1 cellular context compared by ENCODE assay signal in the genomic region with DNA sequence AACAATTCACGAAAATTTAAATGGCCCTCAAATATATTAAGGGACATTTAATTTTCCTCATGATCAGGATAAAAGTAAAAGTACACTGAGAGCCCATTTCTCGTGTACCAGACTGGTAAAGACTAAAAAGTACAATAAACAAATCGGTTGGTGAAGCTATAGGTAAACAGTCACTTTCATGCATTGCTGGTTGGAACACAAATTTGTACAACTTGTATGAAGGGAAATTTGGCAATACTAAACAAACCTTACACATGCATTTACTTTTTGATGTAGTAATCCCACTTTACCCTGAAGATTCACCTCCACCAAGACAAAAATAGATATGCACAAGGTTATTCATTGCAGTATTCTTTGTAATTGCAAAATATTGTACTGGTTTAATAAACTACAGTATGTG.
TF ChIP-seq lines count a peak whose summit lies in the region.

No MANE protein-coding gene starts in this region.

TF ChIP-seq in HepG2, 621 proteins besides CTCF, POLR2A, EP300 and RAD21 (continued from another document and continues in another):
- TF ChIP-seq PAXIP1 (CRISPR knock-in tag; conservative IDR thresholded peaks at IDR 0.05), result peak; percentile 46; the same call in 1 of the 2 replicates
- peak; percentile 51 for TF ChIP-seq ISL2 (CRISPR knock-in tag; IDR thresholded peaks at IDR 0.05)
- no peak for TF ChIP-seq ZNF720 (CRISPR knock-in tag; IDR thresholded peaks at IDR 0.05)
- TF ChIP-seq SMAD3 (CRISPR knock-in tag; IDR thresholded peaks at IDR 0.05), result no peak
- no peak for TF ChIP-seq ZNF30 (CRISPR knock-in tag; IDR thresholded peaks at IDR 0.05)
- no peak for TF ChIP-seq TIGD3 (CRISPR knock-in tag; IDR thresholded peaks at IDR 0.05; ENCODE audit: borderline replicate concordance)
- TF ChIP-seq ATF6 (CRISPR knock-in tag; conservative IDR thresholded peaks at IDR 0.05), result no peak
- TF ChIP-seq ONECUT2 (CRISPR knock-in tag; IDR thresholded peaks at IDR 0.05), result no peak
- TF ChIP-seq, protein P1, sequence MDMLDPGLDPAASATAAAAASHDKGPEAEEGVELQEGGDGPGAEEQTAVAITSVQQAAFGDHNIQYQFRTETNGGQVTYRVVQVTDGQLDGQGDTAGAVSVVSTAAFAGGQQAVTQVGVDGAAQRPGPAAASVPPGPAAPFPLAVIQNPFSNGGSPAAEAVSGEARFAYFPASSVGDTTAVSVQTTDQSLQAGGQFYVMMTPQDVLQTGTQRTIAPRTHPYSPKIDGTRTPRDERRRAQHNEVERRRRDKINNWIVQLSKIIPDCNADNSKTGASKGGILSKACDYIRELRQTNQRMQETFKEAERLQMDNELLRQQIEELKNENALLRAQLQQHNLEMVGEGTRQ (IDR thresholded peaks at IDR 0.05; ENCODE audit: low read depth, low read length), result no peak
- TF ChIP-seq, protein P1 (CRISPR knock-in tag; IDR thresholded peaks at IDR 0.05; ENCODE audit: borderline replicate concordance), result no peak
- no peak for TF ChIP-seq NR2C2 (CRISPR knock-in tag; IDR thresholded peaks at IDR 0.05; ENCODE audit: borderline replicate concordance)
- TF ChIP-seq ZNF20 (CRISPR knock-in tag; IDR thresholded peaks at IDR 0.05), result no peak
- TF ChIP-seq NR1H2 (CRISPR knock-in tag; IDR thresholded peaks at IDR 0.05; ENCODE audit: borderline replicate concordance, low read depth), result no peak
- TF ChIP-seq ZNF878 (CRISPR knock-in tag; IDR thresholded peaks at IDR 0.05), result no peak
- TF ChIP-seq ZNF101 (CRISPR knock-in tag; IDR thresholded peaks at IDR 0.05; ENCODE audit: borderline replicate concordance, low read depth), result no peak
- no peak for TF ChIP-seq ZNF513 (CRISPR knock-in tag; conservative IDR thresholded peaks at IDR 0.05)
- TF ChIP-seq BRD4 (CRISPR knock-in tag; IDR thresholded peaks at IDR 0.05), result no peak
- TF ChIP-seq, protein P2, sequence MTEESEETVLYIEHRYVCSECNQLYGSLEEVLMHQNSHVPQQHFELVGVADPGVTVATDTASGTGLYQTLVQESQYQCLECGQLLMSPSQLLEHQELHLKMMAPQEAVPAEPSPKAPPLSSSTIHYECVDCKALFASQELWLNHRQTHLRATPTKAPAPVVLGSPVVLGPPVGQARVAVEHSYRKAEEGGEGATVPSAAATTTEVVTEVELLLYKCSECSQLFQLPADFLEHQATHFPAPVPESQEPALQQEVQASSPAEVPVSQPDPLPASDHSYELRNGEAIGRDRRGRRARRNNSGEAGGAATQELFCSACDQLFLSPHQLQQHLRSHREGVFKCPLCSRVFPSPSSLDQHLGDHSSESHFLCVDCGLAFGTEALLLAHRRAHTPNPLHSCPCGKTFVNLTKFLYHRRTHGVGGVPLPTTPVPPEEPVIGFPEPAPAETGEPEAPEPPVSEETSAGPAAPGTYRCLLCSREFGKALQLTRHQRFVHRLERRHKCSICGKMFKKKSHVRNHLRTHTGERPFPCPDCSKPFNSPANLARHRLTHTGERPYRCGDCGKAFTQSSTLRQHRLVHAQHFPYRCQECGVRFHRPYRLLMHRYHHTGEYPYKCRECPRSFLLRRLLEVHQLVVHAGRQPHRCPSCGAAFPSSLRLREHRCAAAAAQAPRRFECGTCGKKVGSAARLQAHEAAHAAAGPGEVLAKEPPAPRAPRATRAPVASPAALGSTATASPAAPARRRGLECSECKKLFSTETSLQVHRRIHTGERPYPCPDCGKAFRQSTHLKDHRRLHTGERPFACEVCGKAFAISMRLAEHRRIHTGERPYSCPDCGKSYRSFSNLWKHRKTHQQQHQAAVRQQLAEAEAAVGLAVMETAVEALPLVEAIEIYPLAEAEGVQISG (CRISPR knock-in tag; IDR thresholded peaks at IDR 0.05), result no peak
- TF ChIP-seq ZNF264 (CRISPR knock-in tag; IDR thresholded peaks at IDR 0.05), result no peak
- TF ChIP-seq, protein P3, sequence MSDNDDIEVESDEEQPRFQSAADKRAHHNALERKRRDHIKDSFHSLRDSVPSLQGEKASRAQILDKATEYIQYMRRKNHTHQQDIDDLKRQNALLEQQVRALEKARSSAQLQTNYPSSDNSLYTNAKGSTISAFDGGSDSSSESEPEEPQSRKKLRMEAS (IDR thresholded peaks at IDR 0.05), result no peak
- TF ChIP-seq ZNF577 (CRISPR knock-in tag; IDR thresholded peaks at IDR 0.05; ENCODE audit: borderline replicate concordance, low read depth), result no peak
- TF ChIP-seq, protein P4, sequence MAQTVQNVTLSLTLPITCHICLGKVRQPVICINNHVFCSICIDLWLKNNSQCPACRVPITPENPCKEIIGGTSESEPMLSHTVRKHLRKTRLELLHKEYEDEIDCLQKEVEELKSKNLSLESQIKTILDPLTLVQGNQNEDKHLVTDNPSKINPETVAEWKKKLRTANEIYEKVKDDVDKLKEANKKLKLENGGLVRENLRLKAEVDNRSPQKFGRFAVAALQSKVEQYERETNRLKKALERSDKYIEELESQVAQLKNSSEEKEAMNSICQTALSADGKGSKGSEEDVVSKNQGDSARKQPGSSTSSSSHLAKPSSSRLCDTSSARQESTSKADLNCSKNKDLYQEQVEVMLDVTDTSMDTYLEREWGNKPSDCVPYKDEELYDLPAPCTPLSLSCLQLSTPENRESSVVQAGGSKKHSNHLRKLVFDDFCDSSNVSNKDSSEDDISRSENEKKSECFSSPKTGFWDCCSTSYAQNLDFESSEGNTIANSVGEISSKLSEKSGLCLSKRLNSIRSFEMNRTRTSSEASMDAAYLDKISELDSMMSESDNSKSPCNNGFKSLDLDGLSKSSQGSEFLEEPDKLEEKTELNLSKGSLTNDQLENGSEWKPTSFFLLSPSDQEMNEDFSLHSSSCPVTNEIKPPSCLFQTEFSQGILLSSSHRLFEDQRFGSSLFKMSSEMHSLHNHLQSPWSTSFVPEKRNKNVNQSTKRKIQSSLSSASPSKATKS (CRISPR knock-in tag; IDR thresholded peaks at IDR 0.05), result no peak
- no peak for TF ChIP-seq ZNF225 (CRISPR knock-in tag; IDR thresholded peaks at IDR 0.05)
- TF ChIP-seq AHDC1 (CRISPR knock-in tag; IDR thresholded peaks at IDR 0.05; ENCODE audit: borderline replicate concordance), result 0 out of 2 replicates have a peak, but pooled peaks have one; percentile 2
- peak; percentile 51 for TF ChIP-seq GATAD2A (CRISPR knock-in tag; IDR thresholded peaks at IDR 0.05)
- no peak for TF ChIP-seq ZNF83 (CRISPR knock-in tag; IDR thresholded peaks at IDR 0.05; ENCODE audit: borderline replicate concordance)
- TF ChIP-seq SIN3A (IDR thresholded peaks at IDR 0.05; ENCODE audit: borderline replicate concordance, low read depth, low read length), result no peak
- TF ChIP-seq NR3C1 (CRISPR knock-in tag; IDR thresholded peaks at IDR 0.05), result no peak
- no peak for TF ChIP-seq MAFK (conservative IDR thresholded peaks at IDR 0.05 in 1 of 2, IDR thresholded peaks at IDR 0.05 in 1 of 2; ENCODE audit: low read length in 2 of 2)
- no peak for TF ChIP-seq KLF15 (CRISPR knock-in tag; IDR thresholded peaks at IDR 0.05; ENCODE audit: borderline replicate concordance)
- no peak for TF ChIP-seq ZSCAN25 (CRISPR knock-in tag; IDR thresholded peaks at IDR 0.05)
- TF ChIP-seq ZNF629 (CRISPR knock-in tag; conservative IDR thresholded peaks at IDR 0.05), result peak; percentile 63
- no peak for TF ChIP-seq ZNF331 (CRISPR knock-in tag; IDR thresholded peaks at IDR 0.05)
